In the genomic region with DNA sequence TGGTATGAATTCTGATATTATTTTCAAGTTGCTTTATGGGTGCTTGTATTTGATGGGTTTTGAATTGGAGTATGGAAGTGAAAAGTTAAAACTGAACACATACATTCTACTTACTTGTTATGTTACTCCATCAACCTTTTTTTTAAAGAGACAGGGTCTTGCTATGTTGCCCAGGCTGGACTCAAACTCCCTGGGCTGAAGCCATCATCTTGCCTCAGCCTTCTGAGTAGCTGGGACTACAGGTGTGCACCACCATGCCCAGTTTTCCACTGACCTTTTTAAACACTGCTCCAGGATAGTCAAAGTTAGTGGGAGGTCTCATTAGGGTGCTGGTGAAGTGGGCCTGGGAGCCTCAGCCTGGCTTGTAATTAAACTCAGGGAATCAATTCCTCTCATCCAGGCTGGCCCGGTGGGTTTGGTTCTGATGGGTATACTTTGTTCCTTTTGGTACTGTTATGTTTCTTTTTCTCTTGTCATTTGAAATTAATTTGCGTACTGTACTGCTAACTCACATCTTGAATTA, we compare ENCODE assay signal across 15 cellular contexts.
DNase-seq lines count a peak whose midpoint lies in the region; ATAC-seq and TF ChIP-seq lines count a peak whose summit lies in the region.
"Had no signal": no experiment of that assay in that cellular context is flagged by ENCODE, and none has a peak within 500 bp of the region (broad histone marks: within the 10 kb centered on the region; RNA-seq: fewer than 3 reads in every experiment).

No MANE protein-coding gene starts in this region.

- H3K36me3 ChIP-seq in mucosa of rectum (ENCODE audit: control insufficient read depth in 2 of 2, insufficient read depth in 2 of 2, low read length in 2 of 2) (no peaks in the 10 kb centered on the region), upper lobe of right lung (no peaks in the 10 kb centered on the region)

- POLR2A ChIA-PET in activated CD8-positive, alpha-beta T cell treated with anti-CD3 and anti-CD28 coated beads for 36 hours (lab: Charles Lee): interaction anchor here (1.1 to 2.3 kb wide), 2 partner anchors 11 to 34 kb away, joined by 4 to 10 read pairs; no protein-coding TSS in a partner anchor

- DNase-seq in stimulated activated naive CD8-positive, alpha-beta T cell treated with anti-CD3 and anti-CD28 coated beads, Interleukin-15, amount 100 ng/mL, for 72 hours: no peak
- DNase-seq in activated CD8-positive, alpha-beta T cell treated with anti-CD3 and anti-CD28 coated beads for 36 hours: no peak
- DNase-seq in upper lobe of right lung (no peak), NCI-H345 treated with DMSO at 0.1 percent for 48 hours (lab: John Stamatoyannopoulos, UW; ENCODE audit: unreplicated experiment) (no peak), islet precursor cell (no peak)
- no peak for DNase-seq in activated naive CD4-positive, alpha-beta T cell treated with anti-CD3 and anti-CD28 coated beads, Interleukin-2, amount 10 ng/mL, durations not matched to agents 7 days and 5 days
- DNase-seq: activated gamma-delta T cell treated with Interleukin-2 at 50 U/mL for 16 hours, DMS79, foreskin melanocyte, MG63, NCI-H2081, psoas muscle, testis had no signal

- H3K9me3 Mint-ChIP-seq in stimulated activated naive CD8-positive, alpha-beta T cell treated with anti-CD3 and anti-CD28 coated beads, Interleukin-15, Interleukin-2, amounts not matched to agents 100 ng/mL and 50 ng/mL, for 24 hours: no peaks in the 10 kb centered on the region
- no peaks in the 10 kb centered on the region for H3K9me3 Mint-ChIP-seq in stimulated activated naive CD8-positive, alpha-beta T cell treated with anti-CD3 and anti-CD28 coated beads, Interleukin-15, amount 100 ng/mL, for 72 hours
- H3K9me3 Mint-ChIP-seq in activated CD8-positive, alpha-beta T cell treated with anti-CD3 and anti-CD28 coated beads for 36 hours: no peaks in the 10 kb centered on the region
- no peaks in the 10 kb centered on the region for H3K9me3 Mint-ChIP-seq in activated naive CD4-positive, alpha-beta T cell treated with anti-CD3 and anti-CD28 coated beads, Interleukin-2, amount 10 ng/mL, durations not matched to agents 7 days and 5 days

- peaks cover 86% of the 10 kb centered on the region for H3K4me1 Mint-ChIP-seq in stimulated activated naive CD8-positive, alpha-beta T cell treated with anti-CD3 and anti-CD28 coated beads, Interleukin-15, Interleukin-2, amounts not matched to agents 100 ng/mL and 50 ng/mL, for 24 hours (ENCODE audit: low read depth)
- peaks cover 78% of the 10 kb centered on the region for H3K4me1 Mint-ChIP-seq in stimulated activated naive CD8-positive, alpha-beta T cell treated with anti-CD3 and anti-CD28 coated beads, Interleukin-15, amount 100 ng/mL, for 72 hours
- peaks cover 81% of the 10 kb centered on the region for H3K4me1 Mint-ChIP-seq in activated CD8-positive, alpha-beta T cell treated with anti-CD3 and anti-CD28 coated beads for 36 hours (ENCODE audit: low read depth)
- peaks cover 76% of the 10 kb centered on the region for H3K4me1 Mint-ChIP-seq in activated naive CD4-positive, alpha-beta T cell treated with anti-CD3 and anti-CD28 coated beads, Interleukin-2, amount 10 ng/mL, durations not matched to agents 7 days and 5 days

- H3K27me3 Mint-ChIP-seq in stimulated activated naive CD8-positive, alpha-beta T cell treated with anti-CD3 and anti-CD28 coated beads, Interleukin-15, Interleukin-2, amounts not matched to agents 100 ng/mL and 50 ng/mL, for 24 hours: peaks cover 10% of the 10 kb centered on the region
- H3K27me3 Mint-ChIP-seq in stimulated activated naive CD8-positive, alpha-beta T cell treated with anti-CD3 and anti-CD28 coated beads, Interleukin-15, amount 100 ng/mL, for 72 hours: no peaks in the 10 kb centered on the region
- H3K27me3 Mint-ChIP-seq in activated CD8-positive, alpha-beta T cell treated with anti-CD3 and anti-CD28 coated beads for 36 hours: peaks cover 3% of the 10 kb centered on the region
- H3K27me3 Mint-ChIP-seq in activated naive CD4-positive, alpha-beta T cell treated with anti-CD3 and anti-CD28 coated beads, Interleukin-2, amount 10 ng/mL, durations not matched to agents 7 days and 5 days: peaks cover 11% of the 10 kb centered on the region

- peak overlapping the region; percentile 79 for H3K4me3 Mint-ChIP-seq in stimulated activated naive CD8-positive, alpha-beta T cell treated with anti-CD3 and anti-CD28 coated beads, Interleukin-15, Interleukin-2, amounts not matched to agents 100 ng/mL and 50 ng/mL, for 24 hours
- no peak overlapping the region for H3K4me3 Mint-ChIP-seq in stimulated activated naive CD8-positive, alpha-beta T cell treated with anti-CD3 and anti-CD28 coated beads, Interleukin-15, amount 100 ng/mL, for 72 hours
- H3K4me3 Mint-ChIP-seq in activated CD8-positive, alpha-beta T cell treated with anti-CD3 and anti-CD28 coated beads for 36 hours: no peak overlapping the region
- no peak overlapping the region for H3K4me3 Mint-ChIP-seq in activated naive CD4-positive, alpha-beta T cell treated with anti-CD3 and anti-CD28 coated beads, Interleukin-2, amount 10 ng/mL, durations not matched to agents 7 days and 5 days

- no peak for ATAC-seq in stimulated activated naive CD8-positive, alpha-beta T cell treated with anti-CD3 and anti-CD28 coated beads, Interleukin-15, amount 100 ng/mL, for 72 hours
- ATAC-seq in activated CD8-positive, alpha-beta T cell treated with anti-CD3 and anti-CD28 coated beads for 36 hours: no peak
- ATAC-seq in upper lobe of right lung: no peak
- ATAC-seq: psoas muscle had no signal

- intact Hi-C loops in activated CD8-positive, alpha-beta T cell treated with anti-CD3 and anti-CD28 coated beads for 36 hours (cut with micrococcal nuclease): loop anchor here (5.0 kb wide), 1 partner anchor 64 kb away; no protein-coding TSS in a partner anchor
- intact Hi-C loops in upper lobe of right lung (cut with DNase I): no loop called here

- H3K4me3 ChIP-seq in mucosa of rectum (ENCODE audit: low read length in 2 of 2) (no peak overlapping the region), upper lobe of right lung (no peak overlapping the region)
- H3K4me3 ChIP-seq: MG63, psoas muscle, testis had no signal

- H3K9ac ChIP-seq in mucosa of rectum (ENCODE audit: low read depth in 1 of 2, low read length in 2 of 2): no peak overlapping the region

- H3K4me1 ChIP-seq in mucosa of rectum (ENCODE audit: control insufficient read depth in 2 of 2, insufficient read depth in 2 of 2, low read length in 2 of 2) (peaks cover 17 to 31% of the 10 kb centered on the region in 2 donors), upper lobe of right lung (peaks cover 48% of the 10 kb centered on the region)

- peak overlapping the region; percentile 90 for H3K27ac Mint-ChIP-seq in stimulated activated naive CD8-positive, alpha-beta T cell treated with anti-CD3 and anti-CD28 coated beads, Interleukin-15, Interleukin-2, amounts not matched to agents 100 ng/mL and 50 ng/mL, for 24 hours
- H3K27ac Mint-ChIP-seq in stimulated activated naive CD8-positive, alpha-beta T cell treated with anti-CD3 and anti-CD28 coated beads, Interleukin-15, amount 100 ng/mL, for 72 hours: no peak overlapping the region
- H3K27ac Mint-ChIP-seq in activated CD8-positive, alpha-beta T cell treated with anti-CD3 and anti-CD28 coated beads for 36 hours: peak overlapping the region; percentile 63
- no peak overlapping the region for H3K27ac Mint-ChIP-seq in activated naive CD4-positive, alpha-beta T cell treated with anti-CD3 and anti-CD28 coated beads, Interleukin-2, amount 10 ng/mL, durations not matched to agents 7 days and 5 days

- H3K9me3 ChIP-seq in mucosa of rectum (ENCODE audit: control insufficient read depth in 2 of 2, low read length in 2 of 2) (no peaks in the 10 kb centered on the region), upper lobe of right lung (no peaks in the 10 kb centered on the region)
- H3K9me3 ChIP-seq: MG63, psoas muscle, testis had no signal

- H3K27me3 ChIP-seq in mucosa of rectum (ENCODE audit: control insufficient read depth in 2 of 2, insufficient read depth in 2 of 2, low read length in 2 of 2): no peaks in the 10 kb centered on the region
- H3K27me3 ChIP-seq in upper lobe of right lung: no peaks in the 10 kb centered on the region
- H3K27me3 ChIP-seq: MG63, testis had no signal

- H3K36me3 Mint-ChIP-seq in stimulated activated naive CD8-positive, alpha-beta T cell treated with anti-CD3 and anti-CD28 coated beads, Interleukin-15, Interleukin-2, amounts not matched to agents 100 ng/mL and 50 ng/mL, for 24 hours (ENCODE audit: low read depth): peaks cover 6% of the 10 kb centered on the region
- peaks cover 4% of the 10 kb centered on the region for H3K36me3 Mint-ChIP-seq in activated CD8-positive, alpha-beta T cell treated with anti-CD3 and anti-CD28 coated beads for 36 hours (ENCODE audit: low read depth)
- H3K36me3 Mint-ChIP-seq in activated naive CD4-positive, alpha-beta T cell treated with anti-CD3 and anti-CD28 coated beads, Interleukin-2, amount 10 ng/mL, durations not matched to agents 7 days and 5 days: peaks cover 11% of the 10 kb centered on the region

- H3K27ac ChIP-seq in mucosa of rectum (ENCODE audit: low read depth in 2 of 2, low read length in 2 of 2) (peak overlapping the region; percentile 12 to 57), upper lobe of right lung (peak overlapping the region; percentile 48)
- H3K27ac ChIP-seq: psoas muscle, testis had no signal

- no peak for TF ChIP-seq CTCF in activated CD8-positive, alpha-beta T cell treated with anti-CD3 and anti-CD28 coated beads for 36 hours (IDR thresholded peaks at IDR 0.05)
- TF ChIP-seq CTCF in upper lobe of right lung (IDR thresholded peaks at IDR 0.05): no peak

- CTCF ChIA-PET in activated CD8-positive, alpha-beta T cell treated with anti-CD3 and anti-CD28 coated beads for 36 hours (lab: Charles Lee): interaction anchor here (1.1 to 2.8 kb wide), 5 partner anchors 14 to 226 kb away, joined by 3 to 9 read pairs (median 5); no protein-coding TSS in a partner anchor
- CTCF ChIA-PET in activated naive CD4-positive, alpha-beta T cell treated with anti-CD3 and anti-CD28 coated beads, Interleukin-2, amount 10 ng/mL, durations not matched to agents 7 days and 5 days (lab: Charles Lee): no interaction called here

Comparison
In these comparisons a context has a peak if more than half of its experiments do, and no peak if none do; other contexts are left out.
1. H3K27ac Mint-ChIP-seq: peak in stimulated activated naive CD8-positive, alpha-beta T cell treated with anti-CD3 and anti-CD28 coated beads, Interleukin-15, Interleukin-2, amounts not matched to agents 100 ng/mL and 50 ng/mL, for 24 hours (single experiment) and activated CD8-positive, alpha-beta T cell treated with anti-CD3 and anti-CD28 coated beads for 36 hours (single experiment); none in stimulated activated naive CD8-positive, alpha-beta T cell treated with anti-CD3 and anti-CD28 coated beads, Interleukin-15, amount 100 ng/mL, for 72 hours (0 of 2) and activated naive CD4-positive, alpha-beta T cell treated with anti-CD3 and anti-CD28 coated beads, Interleukin-2, amount 10 ng/mL, durations not matched to agents 7 days and 5 days (single experiment).